Comparison of ENCODE assay signal across 10 cellular contexts in genomic region chr20:5654557-5654956, GRCh38. TPM values are rescaled to one million over a fixed set of nuclear protein-coding genes. Genes with fewer than 3 reads are reported as not detected.
A peak's percentile ranks its signal among the peaks of the same experiment; 100 is the strongest.
DNase-seq lines count a peak whose midpoint lies in the region; ATAC-seq and TF ChIP-seq lines count a peak whose summit lies in the region.
"Had no signal": no experiment of that assay in that cellular context is flagged by ENCODE, and none has a peak within 500 bp of the region (broad histone marks: within the 10 kb centered on the region; RNA-seq: fewer than 3 reads in every experiment).

No MANE protein-coding gene starts in this region.

- no peaks in the 10 kb centered on the region for H3K36me3 ChIP-seq in OCI-LY1 (ENCODE audit: insufficient read depth, low read length)
- no peaks in the 10 kb centered on the region for H3K36me3 ChIP-seq in smooth muscle cell (ENCODE audit: low read depth)

- H3K4me1 ChIP-seq in OCI-LY1 (ENCODE audit: insufficient read depth, low read length, severe bottlenecking) (peaks cover 85% of the 10 kb centered on the region), smooth muscle cell (ENCODE audit: low read depth) (no peaks in the 10 kb centered on the region)

- WGBS in smooth muscle cell (ENCODE audit: low lambda C conversion rate) = 80% methylated on average over 3 of the region's 3 CpGs

- H3K9me2 ChIP-seq in OCI-LY1 (ENCODE audit: low read depth, low read length) = no peaks in the 10 kb centered on the region

- H3K79me2 ChIP-seq in OCI-LY1 (ENCODE audit: insufficient read depth, low read length) = no peaks in the 10 kb centered on the region
- no peaks in the 10 kb centered on the region for H3K79me2 ChIP-seq in smooth muscle cell (ENCODE audit: low read depth)

- TF ChIP-seq CTCF in OCI-LY1 (IDR thresholded peaks at IDR 0.05; ENCODE audit: low read length) (no peak), epithelial cell of esophagus (IDR thresholded peaks at IDR 0.05; ENCODE audit: insufficient read depth, low read depth, low read length, missing control alignments) (no peak), smooth muscle cell (IDR thresholded peaks at IDR 0.05; ENCODE audit: borderline replicate concordance, insufficient read depth, poor library complexity, severe bottlenecking) (no peak)

- H3K4me3 ChIP-seq in OCI-LY1 (ENCODE audit: low read depth, low read length, poor library complexity, severe bottlenecking) (no peak overlapping the region), epithelial cell of esophagus (ENCODE audit: low read length) (no peak overlapping the region), smooth muscle cell (no peak overlapping the region)
- H3K4me3 ChIP-seq: SK-N-MC had no signal

- H2AFZ ChIP-seq in OCI-LY1 (ENCODE audit: low read length) = no peak overlapping the region
- no peak overlapping the region for H2AFZ ChIP-seq in smooth muscle cell (ENCODE audit: low read depth)

- DNase-seq in NCI-H2029 (lab: John Stamatoyannopoulos, UW) (peak; percentile 49), NCI-H2029 treated with DMSO at 0.1 percent for 48 hours (lab: John Stamatoyannopoulos, UW) (no peak), epithelial cell of esophagus (ENCODE audit: low read depth) (peak; percentile 98), smooth muscle cell (lab: John Stamatoyannopoulos, UW; ENCODE audit: unreplicated experiment) (no peak), AML-193 (lab: John Stamatoyannopoulos, UW) (no peak)
- no peak for DNase-seq in stimulated activated CD4-positive, alpha-beta T cell treated with anti-CD3 and anti-CD28 coated beads, Interleukin-4, amount 100 ng/mL, for 1 hour
- DNase-seq: central memory CD4-positive, alpha-beta T cell had no signal

- H3K27ac ChIP-seq in OCI-LY1 (ENCODE audit: low read depth, low read length, poor library complexity, severe bottlenecking) = peak overlapping the region; percentile 99
- H3K27ac ChIP-seq in smooth muscle cell (ENCODE audit: low read depth) = peak overlapping the region; percentile 65
- H3K27ac ChIP-seq: SK-N-MC had no signal

- no peaks in the 10 kb centered on the region for H4K20me1 ChIP-seq in OCI-LY1 (ENCODE audit: insufficient read depth, low read length)
- no peaks in the 10 kb centered on the region for H4K20me1 ChIP-seq in smooth muscle cell (ENCODE audit: low read depth)

- H3K4me2 ChIP-seq in OCI-LY1 (ENCODE audit: low read length) (no peak overlapping the region), smooth muscle cell (no peak overlapping the region)

- no peaks in the 10 kb centered on the region for H3K27me3 ChIP-seq in OCI-LY1 (ENCODE audit: insufficient read depth, low read length)
- H3K27me3 ChIP-seq in smooth muscle cell (ENCODE audit: low read depth) = no peaks in the 10 kb centered on the region

- H3K9me3 ChIP-seq in OCI-LY1 (ENCODE audit: low read length) (no peaks in the 10 kb centered on the region), smooth muscle cell (replicated peaks; ENCODE audit: low read depth) (no peaks in the 10 kb centered on the region)

- ATAC-seq in GM18502 (IDR thresholded peaks at IDR 0.05; ENCODE audit: poor library complexity, unreplicated experiment) = no peak

- H3F3A ChIP-seq in OCI-LY1 (ENCODE audit: insufficient read depth, low read length) = peaks cover 17% of the 10 kb centered on the region; the same call in 1 of the 2 replicates
- H3F3A ChIP-seq in smooth muscle cell (ENCODE audit: low read depth) = no peaks in the 10 kb centered on the region

- H3K9ac ChIP-seq in OCI-LY1 (ENCODE audit: low read length) (peak overlapping the region; percentile 5; the same call in 1 of the 2 replicates), smooth muscle cell (ENCODE audit: low read depth) (no peak overlapping the region)

RNA-seq across cellular contexts. Expression of gene GPCPD1, which starts 43.8 kb away (rescaled TPM):
- 10.0 and 18.6 TPM in 2 replicates for total RNA-seq in smooth muscle cell
- 7.6 and 9.4 TPM in 2 replicates for polyA plus RNA-seq in smooth muscle cell

Comparison
In these comparisons a context has a peak if more than half of its experiments do, and no peak if none do; other contexts are left out.
1. DNase-seq: peak in NCI-H2029 (single experiment) and epithelial cell of esophagus (single experiment); none in NCI-H2029 treated with DMSO at 0.1 percent for 48 hours (single experiment), smooth muscle cell (single experiment), AML-193 (0 of 2) and stimulated activated CD4-positive, alpha-beta T cell treated with anti-CD3 and anti-CD28 coated beads, Interleukin-4, amount 100 ng/mL, for 1 hour (single experiment).